In genomic region chr5:57676228-57677098, GRCh38 we compare ENCODE assay signal across 19 cellular contexts.
DNase-seq lines count a peak whose midpoint lies in the region; ATAC-seq and TF ChIP-seq lines count a peak whose summit lies in the region.
"Had no signal": no experiment of that assay in that cellular context is flagged by ENCODE, and none has a peak within 500 bp of the region (broad histone marks: within the 10 kb centered on the region; RNA-seq: fewer than 3 reads in every experiment).

No MANE protein-coding gene starts in this region.

- WGBS in IMR-90 (ENCODE audit: extremely low coverage in 2 of 2, insufficient read length in 1 of 2), 2 experiments = no CpG with 5 or more reads among the region's 3 CpGs

- POLR2A ChIA-PET in IMR-90 (lab: Charles Lee; ENCODE audit: unreplicated experiment) = no interaction called here

- no peaks in the 10 kb centered on the region for H4K20me1 ChIP-seq in IMR-90 (ENCODE audit: insufficient read depth, low read length)

- no TSS peak for BruUV-seq in IMR-90 (replicated peaks; lab: Mats Ljungman, UMichigan)

- peak overlapping the region; percentile 53; the same call in 1 of the 2 replicates for H2BK20ac ChIP-seq in IMR-90 (ENCODE audit: low read depth, low read length)

- H2AFZ ChIP-seq in IMR-90 (replicated peaks; ENCODE audit: low read length, poor library complexity) = no peak overlapping the region

- peaks cover 6% of the 10 kb centered on the region for H3K4me1 ChIP-seq in IMR-90 (ENCODE audit: control insufficient read depth, insufficient read depth, low read length)
- H3K4me1 ChIP-seq: spleen had no signal

- in situ Hi-C loops in IMR-90 (cut with MboI; ENCODE audit: low sequenced_read_pairs) = no loop called here

- peak overlapping the region; percentile 48; the same call in 1 of the 2 replicates for H3K27ac ChIP-seq in IMR-90 (ENCODE audit: insufficient read depth, low read length)
- H3K27ac ChIP-seq: spleen had no signal

- no peak overlapping the region for H4K91ac ChIP-seq in IMR-90 (ENCODE audit: insufficient read depth, low read depth, low read length)

- H4K5ac ChIP-seq in IMR-90 (ENCODE audit: low read depth, low read length) = peak overlapping the region; percentile 22; the same call in 1 of the 2 replicates

- H3K4me3 ChIP-seq in IMR-90 (ENCODE audit: insufficient read depth, low read depth, low read length) (no peak overlapping the region), fibroblast of pulmonary artery (replicated peaks; ENCODE audit: low read depth, low read length) (no peak overlapping the region)
- H3K4me3 ChIP-seq: spleen had no signal

- TF ChIP-seq RAD21 in IMR-90 (IDR thresholded peaks at IDR 0.05; ENCODE audit: low read length) = no peak

- peak overlapping the region; percentile 23; the same call in 1 of the 2 replicates for H2BK120ac ChIP-seq in IMR-90 (ENCODE audit: low read depth, low read length)

- DNase-seq in IMR-90 = peak; percentile 76
- peak; percentile 73 for DNase-seq in SW480 (ENCODE audit: low spot score)
- DNase-seq in fibroblast of pulmonary artery (ENCODE audit: low read depth) = peak; percentile 58
- DNase-seq in renal cortical epithelial cell (ENCODE audit: low read depth) = peak; percentile 49
- no peak for DNase-seq in NCI-H82 (lab: John Stamatoyannopoulos, UW)
- DNase-seq in activated gamma-delta T cell (lab: John Stamatoyannopoulos, UW) = no peak
- DNase-seq in T-helper 2 cell = no peak
- DNase-seq: activated CD4-positive, alpha-beta T cell treated with anti-CD3 and anti-CD28 coated beads, Interleukin-2, amount 50 U/mL, for 1 hour; activated naive CD4-positive, alpha-beta T cell; anterior cingulate cortex; COR-L47; glutamatergic neuron; KBM-7; left ventricle myocardium superior; NCI-H1048; NCI-H2029 treated with DMSO at 0.1 percent for 48 hours; NCI-H524 treated with DMSO at 0.1 percent for 48 hours; spleen had no signal

- H3K9ac ChIP-seq in IMR-90 (ENCODE audit: low read depth, low read length) = no peak overlapping the region

- no peaks in the 10 kb centered on the region for H3K79me1 ChIP-seq in IMR-90 (ENCODE audit: low read depth in 1 of 2, low read length in 2 of 2)

- 0 out of 2 replicates have a peak overlapping the region, but pooled peaks have one; percentile 10 for H3K14ac ChIP-seq in IMR-90 (replicated peaks; ENCODE audit: low read depth, low read length)

- CTCF ChIA-PET in IMR-90 (lab: Yijun Ruan, JAX) = interaction anchor here (0.6 kb wide), 1 partner anchor 783 kb away, joined by 9 read pairs; no protein-coding TSS in a partner anchor

- 0 out of 3 replicates have a peak overlapping the region, but pooled peaks have one; percentile 27 for H2BK15ac ChIP-seq in IMR-90 (ENCODE audit: low read depth, low read length)

- H3K56ac ChIP-seq in IMR-90 (ENCODE audit: extremely low read depth, insufficient read depth, low read length) = no peak overlapping the region

- no peak overlapping the region for H2AK9ac ChIP-seq in IMR-90 (replicated peaks; ENCODE audit: low read depth, low read length, poor library complexity)

- dilution Hi-C loops in IMR-90 (cut with HindIII; ENCODE audit: low sequenced_read_pairs, unreplicated experiment) = no loop called here

- ATAC-seq in IMR-90 (ENCODE audit: low read depth) (peak; percentile 67), GM18511 (IDR thresholded peaks at IDR 0.05; ENCODE audit: unreplicated experiment) (no peak)
- ATAC-seq: left ventricle myocardium superior had no signal

- H3K36me3 ChIP-seq in IMR-90 (ENCODE audit: control insufficient read depth, insufficient read depth, low read length) = no peaks in the 10 kb centered on the region
- H3K36me3 ChIP-seq: spleen had no signal

- no peaks in the 10 kb centered on the region for H3K27me3 ChIP-seq in IMR-90 (ENCODE audit: control insufficient read depth, insufficient read depth, low read length)
- H3K27me3 ChIP-seq: spleen had no signal

- H3K9me3 ChIP-seq in IMR-90 (ENCODE audit: control insufficient read depth, insufficient read depth, low read length) = no peaks in the 10 kb centered on the region
- H3K9me3 ChIP-seq: spleen had no signal

- H3K18ac ChIP-seq in IMR-90 (ENCODE audit: low read depth, low read length) = peak overlapping the region; percentile 66

- no peak for TF ChIP-seq CTCF in IMR-90 (conservative IDR thresholded peaks at IDR 0.05; ENCODE audit: low read depth, low read length)
- no peak for TF ChIP-seq CTCF in fibroblast of pulmonary artery (IDR thresholded peaks at IDR 0.05; ENCODE audit: low read length, missing control alignments)

- peak overlapping the region in 1 of 2 experiments; percentile 58; a peak in 1 of 4 replicates for H4K8ac ChIP-seq in IMR-90 (ENCODE audit: low read depth in 2 of 2, low read length in 2 of 2)

- no peaks in the 10 kb centered on the region for H3K9me1 ChIP-seq in IMR-90 (ENCODE audit: insufficient read depth, low read length)

- no peak overlapping the region for H2AK5ac ChIP-seq in IMR-90 (ENCODE audit: low read depth, low read length)

- TF ChIP-seq POLR2A in IMR-90 (IDR thresholded peaks at IDR 0.05; ENCODE audit: low read depth, low read length) = no peak

- peak overlapping the region; percentile 26; the same call in 1 of the 2 replicates for H3K4ac ChIP-seq in IMR-90 (ENCODE audit: low read depth, low read length)

- peak overlapping the region; percentile 70; the same call in 1 of the 2 replicates for H3K4me2 ChIP-seq in IMR-90 (ENCODE audit: low read depth, low read length)

- H3K23ac ChIP-seq in IMR-90 (ENCODE audit: low read depth, low read length) = no peak overlapping the region

- intact Hi-C loops in IMR-90 (cut with micrococcal nuclease) = no loop called here

- H2BK5ac ChIP-seq in IMR-90 (ENCODE audit: low read depth, low read length, poor library complexity, severe bottlenecking) = no peak overlapping the region

TF ChIP-seq in IMR-90, 13 proteins besides CTCF, POLR2A, EP300 and RAD21:
- TF ChIP-seq MAFK (IDR thresholded peaks at IDR 0.05; ENCODE audit: low read depth, low read length) = no peak
- TF ChIP-seq FOS (IDR thresholded peaks at IDR 0.05; ENCODE audit: low read depth, low read length) = peak; percentile 7; the same call in 1 of the 2 replicates

Comparison
In these comparisons a context has a peak if more than half of its experiments do, and no peak if none do; other contexts are left out.
1. DNase-seq: peak in IMR-90 (single experiment), SW480 (single experiment), fibroblast of pulmonary artery (single experiment) and renal cortical epithelial cell (single experiment); none in NCI-H82 (single experiment), activated gamma-delta T cell (single experiment) and T-helper 2 cell (0 of 5).